Comparison of ENCODE assay signal across 8 cellular contexts in the genomic region with DNA sequence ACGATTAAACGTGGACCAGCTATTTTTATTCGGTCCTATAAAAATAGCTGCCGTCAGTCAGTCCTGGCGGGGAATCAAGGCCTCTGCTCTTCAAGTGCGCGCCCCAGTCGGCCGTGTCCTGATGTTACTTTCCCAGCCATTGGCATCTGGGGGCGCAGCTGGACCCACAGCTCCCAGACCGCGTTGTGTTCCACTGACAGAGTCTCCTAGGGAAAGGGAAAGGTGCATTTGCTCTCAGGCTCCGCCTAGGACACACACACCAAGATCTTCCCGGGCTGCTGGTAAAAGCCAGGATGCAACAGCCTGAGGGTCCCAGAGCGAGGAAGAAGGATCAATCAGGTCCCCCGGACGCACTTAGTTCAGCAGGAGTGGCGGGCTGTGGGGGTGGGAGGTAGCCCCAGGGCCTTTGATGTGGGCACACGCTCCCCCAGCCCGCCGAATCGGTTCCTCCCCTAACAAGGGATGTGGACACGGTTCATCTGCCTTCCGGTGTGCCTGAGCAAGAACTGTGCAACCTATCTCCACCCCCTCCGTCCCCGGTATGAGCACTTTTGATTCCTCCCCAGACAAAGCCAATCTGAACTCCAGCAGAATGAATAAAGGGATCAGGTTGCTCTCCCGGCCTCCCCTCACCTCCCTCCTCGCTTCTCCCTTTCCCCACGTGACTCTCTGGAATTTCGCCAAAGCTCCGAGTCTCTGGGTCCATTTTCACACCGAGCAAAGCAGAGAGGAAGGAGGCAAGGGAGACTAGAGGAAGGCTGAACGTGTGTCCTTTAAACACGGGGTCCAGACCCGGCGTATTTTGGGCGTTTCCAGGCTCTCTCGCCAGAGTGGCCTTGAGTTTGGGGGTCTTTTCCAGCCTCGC. TPM values are rescaled to one million over a fixed set of nuclear protein-coding genes. Genes with fewer than 3 reads are reported as not detected.
DNase-seq lines count a peak whose midpoint lies in the region; ATAC-seq, FAIRE-seq and TF ChIP-seq lines count a peak whose summit lies in the region.

No MANE protein-coding gene starts in this region.

- POLR2A ChIA-PET in A549 (lab: Yijun Ruan, JAX): interaction anchor here (0.7 to 1.5 kb wide), 3 partner anchors 62 to 496 kb away, joined by 3 to 4 read pairs (median 4); a partner anchor contains a TSS
- POLR2A ChIA-PET in activated B cell treated with CpG ODN at 0.5 μM for 24 hours (lab: Charles Lee): no interaction called here

- no peaks in the 10 kb centered on the region for H3K9me3 ChIP-seq in A549
- no peaks in the 10 kb centered on the region for H3K9me3 ChIP-seq in muscle layer of duodenum (ENCODE audit: control insufficient read depth in 1 of 2, low read length in 2 of 2)
- no peaks in the 10 kb centered on the region for H3K9me3 ChIP-seq in upper lobe of right lung

- CTCF ChIA-PET in A549 (lab: Yijun Ruan, JAX) (interaction anchor here (0.8 to 1.7 kb wide), 8 partner anchors 10 to 493 kb away, joined by 3 to 7 read pairs (median 3); no protein-coding TSS in a partner anchor), activated B cell treated with CpG ODN at 0.5 μM for 24 hours (lab: Charles Lee) (no interaction called here)

- H3K4me1 ChIP-seq in A549 (0 out of 3 replicates have a peak, but pooled peaks cover 4% of the 10 kb centered on the region), muscle layer of duodenum (ENCODE audit: control insufficient read depth in 1 of 2, insufficient read depth in 2 of 2, low read length in 2 of 2) (peaks cover 0 to 16% of the 10 kb centered on the region in 2 donors), upper lobe of right lung (peaks cover 17% of the 10 kb centered on the region)

- no peak for FAIRE-seq in A549 (lab: Jason Lieb, UNC)
- FAIRE-seq in GM12892 (lab: Jason Lieb, UNC): peak; percentile 54

- H3K4me2 ChIP-seq in A549: peak overlapping the region; percentile 96

- H3K9me3 Mint-ChIP-seq in activated B cell treated with CpG ODN at 0.5 μM for 24 hours: no peaks in the 10 kb centered on the region

- TF ChIP-seq RAD21 in A549 (conservative IDR thresholded peaks at IDR 0.05 in 1 of 2, IDR thresholded peaks at IDR 0.05 in 1 of 2): peak in 1 of 2 experiments; percentile 28; a peak in 2 of 5 replicates

- H3K27me3 ChIP-seq in muscle layer of duodenum (ENCODE audit: low read depth, low read length): peaks cover 5% of the 10 kb centered on the region
- peaks cover 23% of the 10 kb centered on the region for H3K27me3 ChIP-seq in upper lobe of right lung

- DNase-seq in A549 (ENCODE audit: low read depth in 1 of 2, low spot score in 1 of 2) (peak; percentile 61 to 80), GM12892 (ENCODE audit: insufficient read length) (peak; percentile 28), NCI-H2081 (lab: John Stamatoyannopoulos, UW) (peak; percentile 80 to 87), activated B cell treated with CpG ODN at 0.5 μM for 24 hours (peak; percentile 29), fibroblast of gingiva (ENCODE audit: low read depth) (peak; percentile 63), upper lobe of right lung (peak; percentile 72)

- intact Hi-C loops in activated B cell treated with CpG ODN at 0.5 μM for 24 hours (cut with micrococcal nuclease): loop anchor here (5.0 to 10.0 kb wide), 2 partner anchors 558 to 881 kb away; a partner anchor contains a TSS
- intact Hi-C loops in upper lobe of right lung (cut with DNase I): no loop called here

- H3K4me3 ChIP-seq in A549 (peak overlapping the region; percentile 94), muscle layer of duodenum (ENCODE audit: low read depth in 1 of 2, low read length in 2 of 2) (peak overlapping the region; percentile 76 to 90), upper lobe of right lung (peak overlapping the region; percentile 65)

- peak overlapping the region; percentile 93 for H3K4me3 Mint-ChIP-seq in activated B cell treated with CpG ODN at 0.5 μM for 24 hours

- H3K36me3 Mint-ChIP-seq in activated B cell treated with CpG ODN at 0.5 μM for 24 hours (ENCODE audit: low read depth): no peaks in the 10 kb centered on the region

- WGBS in A549 (ENCODE audit: missing lambda C conversion rate): 2% methylated on average over 27 of the region's 39 CpGs

- no peak for TF ChIP-seq CTCF in A549 (IDR thresholded peaks at IDR 0.05)
- TF ChIP-seq CTCF in activated B cell treated with CpG ODN at 0.5 μM for 24 hours (IDR thresholded peaks at IDR 0.05): no peak
- TF ChIP-seq CTCF in upper lobe of right lung (IDR thresholded peaks at IDR 0.05): no peak

- ATAC-seq in A549: peak; percentile 73 to 76
- ATAC-seq in HG02938 (IDR thresholded peaks at IDR 0.05; ENCODE audit: unreplicated experiment): peak; percentile 68
- ATAC-seq in activated B cell treated with CpG ODN at 0.5 μM for 24 hours (ENCODE audit: low read depth): peak; percentile 74
- ATAC-seq in upper lobe of right lung: peak; percentile 44

- no peaks in the 10 kb centered on the region for H3K36me3 ChIP-seq in muscle layer of duodenum (ENCODE audit: control insufficient read depth in 1 of 2, insufficient read depth in 2 of 2, low read length in 2 of 2)
- H3K36me3 ChIP-seq in upper lobe of right lung: no peaks in the 10 kb centered on the region

- no peak overlapping the region for H3K27ac Mint-ChIP-seq in activated B cell treated with CpG ODN at 0.5 μM for 24 hours

- H3K27ac ChIP-seq in A549 (peak overlapping the region; percentile 86 to 95), muscle layer of duodenum (ENCODE audit: low read length) (no peak overlapping the region), upper lobe of right lung (no peak overlapping the region)

- TF ChIP-seq POLR2A in A549 (IDR thresholded peaks at IDR 0.05; ENCODE audit: low read length) (peak; percentile 32; the same call in 1 of the 2 replicates), GM12892 (IDR thresholded peaks at IDR 0.05; ENCODE audit: low read depth, low read length) (no peak)

- H3K4me1 Mint-ChIP-seq in activated B cell treated with CpG ODN at 0.5 μM for 24 hours: peaks cover 32% of the 10 kb centered on the region

- H3K27me3 Mint-ChIP-seq in activated B cell treated with CpG ODN at 0.5 μM for 24 hours: peaks cover 46% of the 10 kb centered on the region

- TF ChIP-seq EP300 in A549 (IDR thresholded peaks at IDR 0.05): no peak

TF ChIP-seq in A549, 52 proteins besides CTCF, POLR2A, EP300 and RAD21 (continues in another document):
- TF ChIP-seq SREBF2 (IDR thresholded peaks at IDR 0.05): no peak
- no peak for TF ChIP-seq EHF (CRISPR knock-in tag; IDR thresholded peaks at IDR 0.05)
- TF ChIP-seq, protein P1, sequence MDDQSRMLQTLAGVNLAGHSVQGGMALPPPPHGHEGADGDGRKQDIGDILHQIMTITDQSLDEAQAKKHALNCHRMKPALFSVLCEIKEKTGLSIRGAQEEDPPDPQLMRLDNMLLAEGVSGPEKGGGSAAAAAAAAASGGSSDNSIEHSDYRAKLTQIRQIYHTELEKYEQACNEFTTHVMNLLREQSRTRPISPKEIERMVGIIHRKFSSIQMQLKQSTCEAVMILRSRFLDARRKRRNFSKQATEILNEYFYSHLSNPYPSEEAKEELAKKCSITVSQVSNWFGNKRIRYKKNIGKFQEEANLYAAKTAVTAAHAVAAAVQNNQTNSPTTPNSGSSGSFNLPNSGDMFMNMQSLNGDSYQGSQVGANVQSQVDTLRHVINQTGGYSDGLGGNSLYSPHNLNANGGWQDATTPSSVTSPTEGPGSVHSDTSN (IDR thresholded peaks at IDR 0.05): no peak
- TF ChIP-seq, protein P2, sequence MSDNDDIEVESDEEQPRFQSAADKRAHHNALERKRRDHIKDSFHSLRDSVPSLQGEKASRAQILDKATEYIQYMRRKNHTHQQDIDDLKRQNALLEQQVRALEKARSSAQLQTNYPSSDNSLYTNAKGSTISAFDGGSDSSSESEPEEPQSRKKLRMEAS (IDR thresholded peaks at IDR 0.05): 0 out of 2 replicates have a peak, but pooled peaks have one; percentile 9
- TF ChIP-seq HOXB5 (CRISPR knock-in tag; IDR thresholded peaks at IDR 0.05): no peak
- no peak for TF ChIP-seq NR3C1 (IDR thresholded peaks at IDR 0.05)
- TF ChIP-seq HOXA7 (CRISPR knock-in tag; IDR thresholded peaks at IDR 0.05): no peak
- TF ChIP-seq CHD2 (IDR thresholded peaks at IDR 0.05; ENCODE audit: low read length, partially characterized antibody): no peak
- no peak for TF ChIP-seq NPAS2 (CRISPR knock-in tag; IDR thresholded peaks at IDR 0.05; ENCODE audit: borderline replicate concordance)
- no peak for TF ChIP-seq TP53 (CRISPR knock-in tag; IDR thresholded peaks at IDR 0.05)
- TF ChIP-seq, protein P3, sequence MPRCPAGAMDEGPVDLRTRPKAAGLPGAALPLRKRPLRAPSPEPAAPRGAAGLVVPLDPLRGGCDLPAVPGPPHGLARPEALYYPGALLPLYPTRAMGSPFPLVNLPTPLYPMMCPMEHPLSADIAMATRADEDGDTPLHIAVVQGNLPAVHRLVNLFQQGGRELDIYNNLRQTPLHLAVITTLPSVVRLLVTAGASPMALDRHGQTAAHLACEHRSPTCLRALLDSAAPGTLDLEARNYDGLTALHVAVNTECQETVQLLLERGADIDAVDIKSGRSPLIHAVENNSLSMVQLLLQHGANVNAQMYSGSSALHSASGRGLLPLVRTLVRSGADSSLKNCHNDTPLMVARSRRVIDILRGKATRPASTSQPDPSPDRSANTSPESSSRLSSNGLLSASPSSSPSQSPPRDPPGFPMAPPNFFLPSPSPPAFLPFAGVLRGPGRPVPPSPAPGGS (IDR thresholded peaks at IDR 0.05): no peak
- TF ChIP-seq ZNF302 (CRISPR knock-in tag; IDR thresholded peaks at IDR 0.05): no peak
- no peak for TF ChIP-seq FOSL2 (IDR thresholded peaks at IDR 0.05)
- TF ChIP-seq FOSL2 (CRISPR knock-in tag; IDR thresholded peaks at IDR 0.05): no peak
- TF ChIP-seq KDM5A (IDR thresholded peaks at IDR 0.05): no peak
- TF ChIP-seq RARB (CRISPR knock-in tag; IDR thresholded peaks at IDR 0.05): no peak
- no peak for TF ChIP-seq ESRRA (IDR thresholded peaks at IDR 0.05; ENCODE audit: borderline replicate concordance, low read length)
- TF ChIP-seq HDAC2 (IDR thresholded peaks at IDR 0.05): no peak
- TF ChIP-seq MYC (IDR thresholded peaks at IDR 0.05; ENCODE audit: borderline replicate concordance, low read length): no peak
- TF ChIP-seq MAZ (IDR thresholded peaks at IDR 0.05; ENCODE audit: borderline replicate concordance, low read depth, low read length): no peak
- peak; percentile 24 to 33; a peak in 3 of 5 replicates for TF ChIP-seq JUN (IDR thresholded peaks at IDR 0.05)
- no peak for TF ChIP-seq PHF8 (IDR thresholded peaks at IDR 0.05; ENCODE audit: borderline replicate concordance, low read depth)

RNA-seq across cellular contexts. Expression of a gene that starts 0.6 kb away (rescaled TPM):
- polyA plus RNA-seq in A549 (2011; rRNA removed) (5.8 and 8.8 TPM in 2 replicates), A549 (2017; fragmentation: RNase III; extraction: RNeasy Plus Mini Kit Qiagen cat#74134 plus additional on column Dnase treatment) (2.3 to 3.0 TPM (median 2.8 TPM) in 3 replicates)
- polyA plus RNA-seq in A549 (2012; cell fraction: cytosol; rRNA removed): 0.90 and 0.98 TPM in 2 replicates
- polyA plus RNA-seq in A549 (2012; cell fraction: nucleus; rRNA removed): 3.2 and 3.8 TPM in 2 replicates
- 32.5 and 33.8 TPM in 2 replicates for polyA minus RNA-seq in A549 (2011; rRNA and poly(A)+ RNA removed)
- polyA plus RNA-seq in GM12892 (2012; ENCODE audit: missing spikeins): not detected
- total RNA-seq in activated B cell treated with CpG ODN at 0.5 μM for 24 hours (not detected in 2 replicates), upper lobe of right lung (20.2 TPM)

Comparison
In these comparisons a context has a peak if more than half of its experiments do, and no peak if none do; other contexts are left out.
1. DNase-seq: peak in every context shown above with its lines; median percentile 84 in NCI-H2081; 72 in upper lobe of right lung; 70 in A549; 63 in fibroblast of gingiva; 29 in activated B cell treated with CpG ODN at 0.5 μM for 24 hours; 28 in GM12892.
2. H3K27ac ChIP-seq: peak in A549 (2 of 2); none in muscle layer of duodenum (single experiment) and upper lobe of right lung (single experiment).
3. RNA of a gene that starts 0.6 kb away (total RNA-seq): 20.2 TPM in upper lobe of right lung (single experiment); not detected in activated B cell treated with CpG ODN at 0.5 μM for 24 hours; every median in the first group is over 10 times any median in the second.
4. Peak in every context shown above with its lines, with median percentiles within 50 percentile points of each other: ATAC-seq and H3K4me3 ChIP-seq.